Comparison of ENCODE assay signal across 17 cellular contexts in genomic region chr2:80153151-80153550, GRCh38.
DNase-seq lines count a peak whose midpoint lies in the region; TF ChIP-seq lines count a peak whose summit lies in the region.
"Had no signal": no experiment of that assay in that cellular context is flagged by ENCODE, and none has a peak within 500 bp of the region (broad histone marks: within the 10 kb centered on the region; RNA-seq: fewer than 3 reads in every experiment).

No MANE protein-coding gene starts in this region.

- H3K9ac ChIP-seq in smooth muscle cell (ENCODE audit: low read depth): no peak overlapping the region

- no peaks in the 10 kb centered on the region for H4K20me1 ChIP-seq in smooth muscle cell (ENCODE audit: low read depth)

- peaks cover 7% of the 10 kb centered on the region for H3F3A ChIP-seq in smooth muscle cell (ENCODE audit: low read depth)

- H3K9me3 ChIP-seq in smooth muscle cell (replicated peaks; ENCODE audit: low read depth) (no peaks in the 10 kb centered on the region), vagina (no peaks in the 10 kb centered on the region)
- H3K9me3 ChIP-seq: BE2C, HAP-1 had no signal

- no peak overlapping the region for H2AFZ ChIP-seq in smooth muscle cell (ENCODE audit: low read depth)

- DNase-seq in NCI-H82 (lab: John Stamatoyannopoulos, UW) (peak; percentile 72), ecto neural progenitor cell (ENCODE audit: low spot score) (peak; percentile 43), fibroblast of gingiva (ENCODE audit: low read depth) (peak; percentile 19), smooth muscle cell (lab: John Stamatoyannopoulos, UW; ENCODE audit: unreplicated experiment) (no peak), pons (ENCODE audit: low spot score) (no peak), SW 1271 (lab: John Stamatoyannopoulos, UW) (no peak), vagina (ENCODE audit: extremely low spot score in 2 of 2) (no peak)
- DNase-seq: BE2C; CD4-positive, alpha-beta memory T cell; DMS153; DMS79 treated with DMSO at 0.1 percent for 48 hours; EL; GOT3; HFFc6; IMR-90 had no signal

- 34% methylated on average over 4 of the region's 4 CpGs for WGBS in smooth muscle cell (ENCODE audit: low lambda C conversion rate)

- peak overlapping the region; percentile 58 for H3K4me2 ChIP-seq in smooth muscle cell

- no peak for TF ChIP-seq POLR2A in vagina (IDR thresholded peaks at IDR 0.05)

- H3K27me3 ChIP-seq in smooth muscle cell (ENCODE audit: low read depth): no peaks in the 10 kb centered on the region
- H3K27me3 ChIP-seq in vagina: no peaks in the 10 kb centered on the region
- H3K27me3 ChIP-seq: BE2C had no signal

- TF ChIP-seq CTCF in smooth muscle cell (IDR thresholded peaks at IDR 0.05; ENCODE audit: borderline replicate concordance, insufficient read depth, poor library complexity, severe bottlenecking): no peak
- TF ChIP-seq CTCF in vagina (IDR thresholded peaks at IDR 0.05): no peak

- H3K27ac ChIP-seq in smooth muscle cell (ENCODE audit: low read depth): no peak overlapping the region
- no peak overlapping the region for H3K27ac ChIP-seq in vagina
- H3K27ac ChIP-seq: C4-2B had no signal

- H3K36me3 ChIP-seq in smooth muscle cell (ENCODE audit: low read depth) (no peaks in the 10 kb centered on the region), vagina (no peaks in the 10 kb centered on the region)
- H3K36me3 ChIP-seq: BE2C, HAP-1 had no signal

- intact Hi-C loops in vagina (cut with DNase I): no loop called here

- no peaks in the 10 kb centered on the region for H3K79me2 ChIP-seq in smooth muscle cell (ENCODE audit: low read depth)

- H3K4me3 ChIP-seq in smooth muscle cell (no peak overlapping the region), vagina (no peak overlapping the region)
- H3K4me3 ChIP-seq: HAP-1 had no signal

- H3K4me1 ChIP-seq in smooth muscle cell (ENCODE audit: low read depth): peaks cover 16% of the 10 kb centered on the region
- H3K4me1 ChIP-seq in vagina: no peaks in the 10 kb centered on the region
- H3K4me1 ChIP-seq: HAP-1 had no signal

Comparison
In these comparisons a context has a peak if more than half of its experiments do, and no peak if none do; other contexts are left out.
1. DNase-seq: peak in NCI-H82 (single experiment), ecto neural progenitor cell (single experiment) and fibroblast of gingiva (single experiment); none in smooth muscle cell (single experiment), pons (single experiment), SW 1271 (0 of 2) and vagina (0 of 2).